In genomic region chr3:46867550-46867898, GRCh38 we compare ENCODE assay signal across 12 cellular contexts. TPM values are rescaled to one million over a fixed set of nuclear protein-coding genes. Genes with fewer than 3 reads are reported as not detected.
DNase-seq lines count a peak whose midpoint lies in the region; ATAC-seq and TF ChIP-seq lines count a peak whose summit lies in the region.
"Had no signal": no experiment of that assay in that cellular context is flagged by ENCODE, and none has a peak within 500 bp of the region (broad histone marks: within the 10 kb centered on the region; RNA-seq: fewer than 3 reads in every experiment).

No MANE protein-coding gene starts in this region.

- no peaks in the 10 kb centered on the region for H3K36me3 ChIP-seq in right atrium auricular region
- H3K36me3 ChIP-seq in trophoblast cell (ENCODE audit: control insufficient read depth in 1 of 2, insufficient read depth in 2 of 2, low read length in 2 of 2): no peaks in the 10 kb centered on the region
- no peaks in the 10 kb centered on the region for H3K36me3 ChIP-seq in aorta (ENCODE audit: control insufficient read depth in 1 of 2, insufficient read depth in 2 of 2, low read length in 1 of 2)

- peak; percentile 94 for ATAC-seq in aorta (ENCODE audit: low FRiP score)
- ATAC-seq in HG03280 (IDR thresholded peaks at IDR 0.05; ENCODE audit: unreplicated experiment): no peak

- H3K79me2 ChIP-seq in trophoblast cell (ENCODE audit: control insufficient read depth, insufficient read depth, low read length, poor library complexity): no peaks in the 10 kb centered on the region

- H4K12ac ChIP-seq in trophoblast cell (ENCODE audit: low read depth, low read length): no peak overlapping the region

- WGBS in trophoblast cell (ENCODE audit: extremely low coverage, insufficient coverage, insufficient read length): no CpG with 5 or more reads among the region's 15 CpGs
- 11 to 14% methylated on average over 15 of the region's 15 CpGs for WGBS in aorta, 2 donors

- TF ChIP-seq CTCF in choroid plexus epithelial cell (conservative IDR thresholded peaks at IDR 0.05; ENCODE audit: low read depth, low read length) (no peak), right atrium auricular region (IDR thresholded peaks at IDR 0.05) (no peak), GM20000 (IDR thresholded peaks at IDR 0.05; ENCODE audit: extremely low read depth, missing control alignments) (no peak)

- intact Hi-C loops in aorta (cut with DNase I): loop anchor here (2.0 to 10.0 kb wide), 4 partner anchors 25 to 457 kb away; no protein-coding TSS in a partner anchor

- H3K27ac ChIP-seq in right atrium auricular region (peak overlapping the region; percentile 50 to 73), trophoblast cell (ENCODE audit: low read depth, low read length) (no peak overlapping the region), aorta (ENCODE audit: low read depth in 1 of 2, low read length in 2 of 2) (no peak overlapping the region)

- H3K9me3 ChIP-seq in right atrium auricular region: no peaks in the 10 kb centered on the region
- peaks cover 1% of the 10 kb centered on the region for H3K9me3 ChIP-seq in trophoblast cell (ENCODE audit: insufficient read depth, low read depth, low read length)
- H3K9me3 ChIP-seq in aorta (ENCODE audit: control insufficient read depth, low read length): no peaks in the 10 kb centered on the region

- no peak overlapping the region for H2BK5ac ChIP-seq in trophoblast cell (ENCODE audit: low read depth, low read length, poor library complexity)

- H2BK120ac ChIP-seq in trophoblast cell (ENCODE audit: insufficient read depth, low read length, poor library complexity): no peak overlapping the region

- H3K4me2 ChIP-seq in trophoblast cell (ENCODE audit: low read length): no peak overlapping the region

- no peak overlapping the region for H4K8ac ChIP-seq in trophoblast cell (ENCODE audit: low read depth, low read length)

- no peak overlapping the region for H3K4me3 ChIP-seq in choroid plexus epithelial cell (ENCODE audit: low read depth, low read length)
- no peak overlapping the region for H3K4me3 ChIP-seq in right atrium auricular region
- H3K4me3 ChIP-seq in trophoblast cell (ENCODE audit: low read depth, low read length): no peak overlapping the region
- no peak overlapping the region for H3K4me3 ChIP-seq in aorta (ENCODE audit: low read length in 2 of 2)

- H3K4ac ChIP-seq in trophoblast cell (ENCODE audit: low read depth, low read length): no peak overlapping the region

- H3K79me1 ChIP-seq in trophoblast cell (ENCODE audit: low read length): no peaks in the 10 kb centered on the region

- H3K14ac ChIP-seq in trophoblast cell (ENCODE audit: low read length): no peak overlapping the region

- H3K9ac ChIP-seq in trophoblast cell (ENCODE audit: low read length): no peak overlapping the region

- H3K18ac ChIP-seq in trophoblast cell (ENCODE audit: low read length): no peak overlapping the region

- no peak overlapping the region for H2BK12ac ChIP-seq in trophoblast cell (ENCODE audit: low read length)

- peak overlapping the region; percentile 11 for H2AK5ac ChIP-seq in trophoblast cell (ENCODE audit: low read length)

- H3K4me1 ChIP-seq in right atrium auricular region: peaks cover 3 to 58% of the 10 kb centered on the region in 2 donors
- peaks cover 0 to 1% of the 10 kb centered on the region in 2 experiments for H3K4me1 ChIP-seq in trophoblast cell (ENCODE audit: control insufficient read depth in 1 of 2, insufficient read depth in 2 of 2, low read length in 2 of 2)
- H3K4me1 ChIP-seq in aorta (ENCODE audit: control insufficient read depth in 1 of 2, insufficient read depth in 2 of 2, low read length in 2 of 2): peaks cover 0 to 2% of the 10 kb centered on the region in 2 donors

- H4K91ac ChIP-seq in trophoblast cell (ENCODE audit: low read depth, low read length): no peak overlapping the region

- DNase-seq in choroid plexus epithelial cell (ENCODE audit: low read depth) (peak; percentile 38), right atrium auricular region (ENCODE audit: low spot score) (peak; percentile 91), trophoblast cell (peak; percentile 30 to 61), aorta (peak; percentile 89 to 94), GM20000 (ENCODE audit: low spot score) (no peak), NCI-H345 (lab: John Stamatoyannopoulos, UW) (no peak)
- DNase-seq: activated CD4-positive, alpha-beta T cell treated with anti-CD3 and anti-CD28 coated beads, Interleukin-2, amount 50 U/mL, for 48 hours; activated naive CD8-positive, alpha-beta T cell treated with anti-CD3 and anti-CD28 coated beads for 36 hours; stimulated activated CD4-positive, alpha-beta T cell treated with anti-CD3 and anti-CD28 coated beads, Interleukin-1b, Interleukin-23, amount 100 ng/mL, for 48 hours had no signal

- no peaks in the 10 kb centered on the region for H3K27me3 ChIP-seq in right atrium auricular region
- H3K27me3 ChIP-seq in trophoblast cell (ENCODE audit: insufficient read depth, low read length): no peaks in the 10 kb centered on the region
- no peaks in the 10 kb centered on the region for H3K27me3 ChIP-seq in aorta (ENCODE audit: control insufficient read depth in 1 of 2, insufficient read depth in 2 of 2, low read length in 1 of 2)

- H2AFZ ChIP-seq in trophoblast cell (ENCODE audit: insufficient read depth, low read length, poor library complexity): no peak overlapping the region

- H3K23ac ChIP-seq in trophoblast cell (ENCODE audit: low read length): no peak overlapping the region

RNA-seq across cellular contexts. Expression of gene MYL3, which starts 4.3 kb away (rescaled TPM):
- 100 to 1,000 TPM; 208 to 223 TPM for total RNA-seq in right atrium auricular region
- 0.86 and 1.3 TPM in 2 replicates for polyA plus RNA-seq in trophoblast cell (2013)
- 1 to 10 TPM; 1.8 to 3.0 TPM for total RNA-seq in aorta
- polyA plus RNA-seq in aorta: 10 to 100 TPM in 1 of 2 donors, 1 to 10 TPM in 1; 2.6 to 14.3 TPM
- total RNA-seq: activated naive CD8-positive, alpha-beta T cell treated with anti-CD3 and anti-CD28 coated beads for 36 hours; Daoy; H1 had no signal

RNA-seq across cellular contexts. Expression of gene PTH1R, which starts 10.0 kb away (rescaled TPM):
- total RNA-seq in right atrium auricular region (10 to 100 TPM in 1 of 2 donors, 1 to 10 TPM in 1; 7.2 to 10.1 TPM), aorta (1 to 10 TPM; 6.6 to 6.7 TPM)
- polyA plus RNA-seq in trophoblast cell (2013): 9.5 and 11.3 TPM in 2 replicates
- 10 to 100 TPM in 1 of 2 donors, 1 to 10 TPM in 1; 8.4 to 38.6 TPM for polyA plus RNA-seq in aorta
- total RNA-seq: activated naive CD8-positive, alpha-beta T cell treated with anti-CD3 and anti-CD28 coated beads for 36 hours; Daoy had no signal

Comparison
In these comparisons a context has a peak if more than half of its experiments do, and no peak if none do; other contexts are left out.
1. DNase-seq: peak in choroid plexus epithelial cell (single experiment), right atrium auricular region (single experiment), trophoblast cell (2 of 2) and aorta (2 of 2); none in GM20000 (single experiment) and NCI-H345 (single experiment).
2. H3K27ac ChIP-seq: peak in right atrium auricular region (2 of 2); none in trophoblast cell (single experiment) and aorta (0 of 2).
3. RNA of gene MYL3, which starts 4.3 kb away (total RNA-seq): 208 to 223 TPM in right atrium auricular region; 1.8 to 3.0 TPM in aorta; every median in the first group is over 10 times any median in the second.